ENCODE assay signal across 8 cellular contexts in the genomic region with DNA sequence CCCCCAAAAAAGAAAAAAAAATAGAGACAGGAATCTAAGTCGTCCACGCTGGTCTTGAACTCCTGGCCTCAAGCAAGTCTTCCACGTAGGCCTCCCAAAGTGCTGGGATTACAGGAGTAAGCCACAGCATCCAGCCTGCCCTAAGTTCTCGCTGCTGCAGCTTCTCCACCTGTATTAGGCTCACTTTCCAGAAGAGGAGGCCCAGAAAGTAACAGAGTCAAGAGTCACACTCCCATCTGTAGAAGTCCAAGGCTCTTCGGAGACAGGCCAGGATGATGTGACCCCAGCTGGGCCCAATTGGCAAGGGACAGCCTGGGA. TPM values are rescaled to one million over a fixed set of nuclear protein-coding genes. Genes with fewer than 3 reads are reported as not detected.
DNase-seq lines count a peak whose midpoint lies in the region; ATAC-seq lines count a peak whose summit lies in the region.

No MANE protein-coding gene starts in this region.

- H3K9ac ChIP-seq in HUES64 (ENCODE audit: low read depth, low read length) (peak overlapping the region; percentile 31; the same call in 1 of the 2 replicates), iPS-20b (ENCODE audit: low read depth, low read length) (peak overlapping the region; percentile 79; the same call in 1 of the 2 replicates)

- H3K27me3 Mint-ChIP-seq in stimulated activated naive CD8-positive, alpha-beta T cell treated with anti-CD3 and anti-CD28 coated beads, Interleukin-15, amount 100 ng/mL, for 72 hours = no peaks in the 10 kb centered on the region

- peak overlapping the region; percentile 66; the same call in 1 of the 2 replicates for H3K27ac ChIP-seq in HUES64 (ENCODE audit: low read depth, low read length)
- H3K27ac ChIP-seq in iPS-20b (ENCODE audit: low read length) = peak overlapping the region; percentile 40

- H3K9me3 ChIP-seq in HUES64 (ENCODE audit: insufficient read depth, low read depth, low read length) (no peaks in the 10 kb centered on the region), iPS-20b (ENCODE audit: insufficient read depth, low read depth, low read length) (no peaks in the 10 kb centered on the region)

- H3K4me3 Mint-ChIP-seq in stimulated activated naive CD8-positive, alpha-beta T cell treated with anti-CD3 and anti-CD28 coated beads, Interleukin-15, amount 100 ng/mL, for 72 hours = peak overlapping the region; percentile 85 to 92

- H3K36me3 ChIP-seq in HUES64 (ENCODE audit: insufficient read depth, low read length) (no peaks in the 10 kb centered on the region), iPS-20b (ENCODE audit: insufficient read depth, low read depth, low read length) (peaks cover 5% of the 10 kb centered on the region; the same call in 1 of the 2 replicates)

- peaks cover 36 to 42% of the 10 kb centered on the region in 2 donors for H3K36me3 Mint-ChIP-seq in activated naive CD4-positive, alpha-beta T cell treated with anti-CD3 and anti-CD28 coated beads, Interleukin-2, amount 50 U/mL, for 72 hours

- H3K27me3 ChIP-seq in HUES64 (ENCODE audit: insufficient read depth, low read length) (no peaks in the 10 kb centered on the region), iPS-20b (ENCODE audit: insufficient read depth, low read length) (no peaks in the 10 kb centered on the region)

- H3K9me3 Mint-ChIP-seq in activated naive CD4-positive, alpha-beta T cell treated with anti-CD3 and anti-CD28 coated beads, Interleukin-2, amount 50 U/mL, for 72 hours = no peaks in the 10 kb centered on the region
- H3K9me3 Mint-ChIP-seq in stimulated activated naive CD8-positive, alpha-beta T cell treated with anti-CD3 and anti-CD28 coated beads, Interleukin-15, amount 100 ng/mL, for 72 hours = no peaks in the 10 kb centered on the region

- H3K4me1 ChIP-seq in HUES64 (ENCODE audit: insufficient read depth, low read length) (peaks cover 28% of the 10 kb centered on the region), iPS-20b (ENCODE audit: insufficient read depth, low read length) (peaks cover 22% of the 10 kb centered on the region; the same call in 1 of the 2 replicates)

- peak overlapping the region; percentile 76 for H3K4me3 ChIP-seq in HUES64 (ENCODE audit: low read length)
- peak overlapping the region; percentile 89 for H3K4me3 ChIP-seq in iPS-20b (ENCODE audit: low read length)

- 22% methylated on average over 5 of the region's 5 CpGs for WGBS in HUES64

- H3K4me1 Mint-ChIP-seq in stimulated activated naive CD8-positive, alpha-beta T cell treated with anti-CD3 and anti-CD28 coated beads, Interleukin-15, amount 100 ng/mL, for 72 hours = peaks cover 64% of the 10 kb centered on the region

- DNase-seq in activated naive CD4-positive, alpha-beta T cell treated with anti-CD3 and anti-CD28 coated beads, Interleukin-2, amount 50 U/mL, for 72 hours (ENCODE audit: low spot score in 2 of 2) = no peak
- no peak for DNase-seq in stimulated activated naive CD8-positive, alpha-beta T cell treated with anti-CD3 and anti-CD28 coated beads, Interleukin-15, amount 100 ng/mL, for 72 hours
- DNase-seq in T-helper 9 cell (no peak), NOMO-1 treated with DMSO at 0.1 percent for 48 hours (lab: John Stamatoyannopoulos, UW; ENCODE audit: unreplicated experiment) (no peak), NCI-H446 treated with DMSO at 0.1 percent for 48 hours (lab: John Stamatoyannopoulos, UW) (no peak)

- peak overlapping the region; percentile 93 to 94 for H3K27ac Mint-ChIP-seq in activated naive CD4-positive, alpha-beta T cell treated with anti-CD3 and anti-CD28 coated beads, Interleukin-2, amount 50 U/mL, for 72 hours
- peak overlapping the region; percentile 92 to 98 for H3K27ac Mint-ChIP-seq in stimulated activated naive CD8-positive, alpha-beta T cell treated with anti-CD3 and anti-CD28 coated beads, Interleukin-15, amount 100 ng/mL, for 72 hours

- ATAC-seq in activated naive CD4-positive, alpha-beta T cell treated with anti-CD3 and anti-CD28 coated beads, Interleukin-2, amount 50 U/mL, for 72 hours = no peak
- ATAC-seq in stimulated activated naive CD8-positive, alpha-beta T cell treated with anti-CD3 and anti-CD28 coated beads, Interleukin-15, amount 100 ng/mL, for 72 hours = no peak
- ATAC-seq in HG02798 (IDR thresholded peaks at IDR 0.05; ENCODE audit: poor library complexity, unreplicated experiment) = no peak

RNA-seq across cellular contexts. Expression of gene EEIG1, which starts 1.8 kb away (rescaled TPM):
- polyA plus RNA-seq in HUES64 (2013, experiment 1 of 2) = 17.5 TPM
- 17.8 TPM for polyA plus RNA-seq in HUES64 (2013, experiment 2 of 2)
- total RNA-seq in activated naive CD4-positive, alpha-beta T cell treated with anti-CD3 and anti-CD28 coated beads, Interleukin-2, amount 50 U/mL, for 72 hours = 10 to 100 TPM; 63.1 to 96.5 TPM

RNA-seq across cellular contexts. Expression of gene DPM2, which starts 41.3 kb away (rescaled TPM):
- polyA plus RNA-seq in HUES64 (2013, experiment 1 of 2) = 33.5 TPM
- polyA plus RNA-seq in HUES64 (2013, experiment 2 of 2) = 37.0 TPM
- total RNA-seq in activated naive CD4-positive, alpha-beta T cell treated with anti-CD3 and anti-CD28 coated beads, Interleukin-2, amount 50 U/mL, for 72 hours = 10 to 100 TPM; 26.0 to 49.8 TPM

RNA-seq across cellular contexts. Expression of gene PIP5KL1, which starts 48.4 kb away (rescaled TPM):
- polyA plus RNA-seq in HUES64 (2013, experiment 1 of 2) = 4.1 TPM
- polyA plus RNA-seq in HUES64 (2013, experiment 2 of 2) = 3.7 TPM
- 1 to 10 TPM; 4.0 to 6.8 TPM for total RNA-seq in activated naive CD4-positive, alpha-beta T cell treated with anti-CD3 and anti-CD28 coated beads, Interleukin-2, amount 50 U/mL, for 72 hours
